In genomic region chr11:8683115-8683807, GRCh38 we compare ENCODE assay signal across 8 cellular contexts. TPM values are rescaled to one million over a fixed set of nuclear protein-coding genes. Genes with fewer than 3 reads are reported as not detected.
DNase-seq lines count a peak whose midpoint lies in the region; ATAC-seq and TF ChIP-seq lines count a peak whose summit lies in the region.

No MANE protein-coding gene starts in this region.

- DNase-seq in stimulated activated CD8-positive, alpha-beta memory T cell treated with anti-CD3 and anti-CD28 coated beads, Interleukin-7, amount 100 ng/mL, for 4 hours (ENCODE audit: low read depth in 2 of 2): peak; percentile 6 to 23
- DNase-seq in cerebellum (ENCODE audit: low spot score): no peak
- DNase-seq in middle frontal gyrus (ENCODE audit: extremely low spot score, low spot score): no peak

- H3K9me3 ChIP-seq in iPS-20b (ENCODE audit: insufficient read depth, low read depth, low read length): no peaks in the 10 kb centered on the region

- H3K27ac ChIP-seq in C4-2B: peak overlapping the region; percentile 100
- peak overlapping the region; percentile 86 for H3K27ac ChIP-seq in adipose tissue (ENCODE audit: low read depth, low read length)
- H3K27ac ChIP-seq in iPS-20b (ENCODE audit: low read length): peak overlapping the region; percentile 96

- H3K27me3 ChIP-seq in iPS-20b (ENCODE audit: insufficient read depth, low read length): no peaks in the 10 kb centered on the region

- H3K4me1 ChIP-seq in iPS-20b (ENCODE audit: insufficient read depth, low read length): no peaks in the 10 kb centered on the region; the same call in 1 of the 2 replicates

- H3K36me3 ChIP-seq in iPS-20b (ENCODE audit: insufficient read depth, low read depth, low read length): peaks cover 52% of the 10 kb centered on the region

- TF ChIP-seq CTCF in C4-2B (conservative IDR thresholded peaks at IDR 0.05): no peak

- ATAC-seq in HG03135 (IDR thresholded peaks at IDR 0.05; ENCODE audit: unreplicated experiment): peak; percentile 9
- no peak for ATAC-seq in GM19467 (IDR thresholded peaks at IDR 0.05; ENCODE audit: unreplicated experiment)

- WGBS in adipose tissue, 3 donors: 3% methylated on average over 27 of the region's 27 CpGs

- peak overlapping the region; percentile 100 for H3K9ac ChIP-seq in iPS-20b (ENCODE audit: low read depth, low read length)

- peak overlapping the region; percentile 82 for H3K4me3 ChIP-seq in iPS-20b (ENCODE audit: low read length)

RNA-seq across cellular contexts. Expression of gene RPL27A, which starts 0.7 kb away (rescaled TPM):
- 1,000 to 10,000 TPM; 1,605 to 4,083 (median 1,842) TPM for polyA plus RNA-seq in adipose tissue
- total RNA-seq in cerebellum: 430 TPM

RNA-seq across cellular contexts. Expression of gene TRIM66, which starts 0.8 kb away (rescaled TPM):
- polyA plus RNA-seq in adipose tissue: 1 to 10 TPM; 2.9 to 3.2 (median 3.1) TPM
- total RNA-seq in cerebellum: 4.9 TPM

Comparison
In these comparisons a context has a peak if more than half of its experiments do, and no peak if none do; other contexts are left out.
1. DNase-seq: peak in stimulated activated CD8-positive, alpha-beta memory T cell treated with anti-CD3 and anti-CD28 coated beads, Interleukin-7, amount 100 ng/mL, for 4 hours (2 of 2); none in cerebellum (single experiment) and middle frontal gyrus (single experiment).
2. Peak in every context shown above with its lines, with median percentiles within 50 percentile points of each other: H3K27ac ChIP-seq.